ENCODE assay signal across 1 cellular context in genomic region chr1:93658188-93658587, GRCh38.
TF ChIP-seq lines count a peak whose summit lies in the region.

No MANE protein-coding gene starts in this region.

TF ChIP-seq in IMR-90, 13 proteins besides CTCF, POLR2A, EP300 and RAD21:
- TF ChIP-seq MXI1 (IDR thresholded peaks at IDR 0.05; ENCODE audit: borderline replicate concordance, low read depth, low read length) (no peak), FOS (IDR thresholded peaks at IDR 0.05; ENCODE audit: low read depth, low read length) (0 out of 2 replicates have a peak, but pooled peaks have one; percentile 20)
TF ChIP-seq in IMR-90: peak in this region for 1.
